18 cellular contexts compared by ENCODE assay signal in the genomic region with DNA sequence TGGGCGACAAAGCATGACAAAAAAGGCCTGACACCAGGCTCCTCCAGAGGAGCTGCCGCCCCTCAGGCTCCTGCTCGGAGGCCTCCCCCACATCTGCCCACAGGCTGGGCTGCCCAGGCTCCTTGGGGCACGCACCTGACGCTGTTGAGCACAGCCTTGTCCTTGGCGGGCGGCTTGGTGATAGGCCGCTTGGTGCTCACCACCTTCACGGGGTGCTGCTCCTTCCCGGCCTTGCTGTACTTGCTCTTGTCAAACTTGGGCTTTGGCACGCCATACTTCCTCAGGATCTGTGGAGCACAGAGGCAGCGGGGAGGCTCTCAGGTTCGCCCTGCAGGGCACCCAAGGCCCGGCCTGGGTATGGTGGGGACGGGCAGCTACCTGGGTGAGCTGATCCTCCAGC.
"Had no signal": no experiment of that assay in that cellular context is flagged by ENCODE, and none has a peak within 500 bp of the region (broad histone marks: within the 10 kb centered on the region; RNA-seq: fewer than 3 reads in every experiment).

No MANE protein-coding gene starts in this region.

- H3K27ac ChIP-seq: breast epithelium, esophagus squamous epithelium, VCaP had no signal

- H3K27me3 ChIP-seq: breast epithelium, esophagus squamous epithelium, tibial nerve had no signal

- DNase-seq: activated CD4-positive, alpha-beta T cell treated with anti-CD3 and anti-CD28 coated beads for 4 hours; activated CD4-positive, alpha-beta T cell treated with anti-CD3 and anti-CD28 coated beads, Interleukin-2, amount 50 U/mL, for 4 hours; activated naive CD4-positive, alpha-beta T cell; activated T-cell treated with anti-CD3 and anti-CD28 coated beads, Interleukin-2, amount 50 U/mL, for 1 hour; esophagus squamous epithelium; foreskin melanocyte; left cardiac atrium; midbrain; naive thymus-derived CD4-positive, alpha-beta T cell; stimulated activated CD4-positive, alpha-beta T cell treated with anti-CD3 and anti-CD28 coated beads, Interleukin-1b, Interleukin-23, amount 100 ng/mL, for 48 hours; stimulated activated CD4-positive, alpha-beta T cell treated with anti-CD3 and anti-CD28 coated beads, Interleukin-4, amount 100 ng/mL, for 4 hours; stimulated activated CD8-positive, alpha-beta memory T cell treated with anti-CD3 and anti-CD28 coated beads, Interleukin-4, amount 100 ng/mL, for 48 hours; SW 1271; T-helper 9 cell had no signal

- H3K9me3 ChIP-seq: breast epithelium, esophagus squamous epithelium, tibial nerve had no signal

- H3K4me3 ChIP-seq: breast epithelium, esophagus squamous epithelium, smooth muscle cell, tibial nerve had no signal

- H3K4me1 ChIP-seq: breast epithelium had no signal
